Comparison of ENCODE assay signal across 17 cellular contexts in the genomic region with DNA sequence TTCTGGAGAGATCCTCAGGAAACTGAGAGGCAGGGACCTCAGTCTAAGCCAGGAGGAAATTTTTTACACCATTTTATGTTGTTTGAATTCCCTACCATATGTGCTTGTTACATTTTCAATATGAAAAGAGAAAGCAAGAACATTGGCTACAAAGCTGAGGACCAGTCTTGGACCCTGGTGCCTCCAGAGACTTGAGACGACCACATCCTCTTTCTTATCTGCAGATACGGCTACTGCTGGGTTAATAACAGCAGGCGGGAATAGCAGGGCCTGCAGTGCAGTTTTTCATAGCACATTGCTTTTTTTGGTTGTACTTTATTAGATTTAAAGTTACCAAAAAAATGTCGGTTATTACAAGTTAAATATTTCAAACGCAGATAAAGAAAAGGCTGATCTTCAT. TPM values are rescaled to one million over a fixed set of nuclear protein-coding genes. Genes with fewer than 3 reads are reported as not detected.
A peak's percentile ranks its signal among the peaks of the same experiment; 100 is the strongest.
DNase-seq lines count a peak whose midpoint lies in the region; ATAC-seq lines count a peak whose summit lies in the region.
"Had no signal": no experiment of that assay in that cellular context is flagged by ENCODE, and none has a peak within 500 bp of the region (broad histone marks: within the 10 kb centered on the region; RNA-seq: fewer than 3 reads in every experiment).

No MANE protein-coding gene starts in this region.

- H3K9ac ChIP-seq in Karpas-422 (ENCODE audit: low read length) (peak overlapping the region; percentile 48), mesenchymal stem cell (ENCODE audit: low read length) (peak overlapping the region; percentile 54), trophoblast cell (ENCODE audit: low read length) (no peak overlapping the region)
- H3K9ac ChIP-seq: parathyroid adenoma had no signal

- 89% methylated on average over 5 of the region's 5 CpGs for WGBS in mesenchymal stem cell
- no CpG with 5 or more reads among the region's 5 CpGs for WGBS in trophoblast cell (ENCODE audit: extremely low coverage, insufficient coverage, insufficient read length)

- H2BK5ac ChIP-seq in mesenchymal stem cell (ENCODE audit: low read depth, low read length, poor library complexity, severe bottlenecking) = no peak overlapping the region
- no peak overlapping the region for H2BK5ac ChIP-seq in trophoblast cell (ENCODE audit: low read depth, low read length, poor library complexity)

- H2AFZ ChIP-seq in Karpas-422 (ENCODE audit: low read length) (no peak overlapping the region), mesenchymal stem cell (ENCODE audit: low read depth, low read length) (no peak overlapping the region), trophoblast cell (ENCODE audit: insufficient read depth, low read length, poor library complexity) (no peak overlapping the region)
- H2AFZ ChIP-seq: parathyroid adenoma had no signal

- no peaks in the 10 kb centered on the region for H3K9me3 Mint-ChIP-seq in activated T-helper 17 cell treated with anti-CD3 and anti-CD28 coated beads, Interleukin-2, amount 50 U/mL, for 72 hours
- H3K9me3 Mint-ChIP-seq: immature natural killer cell had no signal

- DNase-seq in NOMO-1 treated with DMSO at 0.1 percent for 48 hours (lab: John Stamatoyannopoulos, UW; ENCODE audit: unreplicated experiment) = peak; percentile 26
- no peak for DNase-seq in NOMO-1 treated with dmso at 0.1 percent for 144 hours (lab: John Stamatoyannopoulos, UW; ENCODE audit: unreplicated experiment)
- peak; percentile 60 for DNase-seq in Karpas-422
- DNase-seq in mesenchymal stem cell = no peak
- DNase-seq in trophoblast cell = no peak
- DNase-seq in AG20443 (ENCODE audit: low spot score) = no peak
- DNase-seq: activated CD4-positive, alpha-beta T cell treated with anti-CD3 and anti-CD28 coated beads for 48 hours; activated effector memory CD4-positive, alpha-beta T cell treated with Interleukin-2 at 50 U/mL for 16 hours; effector memory CD4-positive, alpha-beta T cell; immature natural killer cell; NCI-H1436 treated with DMSO at 0.1 percent for 48 hours; spleen had no signal

- no peak overlapping the region for H2BK120ac ChIP-seq in mesenchymal stem cell (ENCODE audit: low read depth, low read length)
- H2BK120ac ChIP-seq in trophoblast cell (ENCODE audit: insufficient read depth, low read length, poor library complexity) = no peak overlapping the region

- H3K79me1 ChIP-seq in mesenchymal stem cell (replicated peaks; ENCODE audit: low read length, poor library complexity, severe bottlenecking) (peaks cover 15% of the 10 kb centered on the region), trophoblast cell (ENCODE audit: low read length) (peaks cover 11% of the 10 kb centered on the region)

- H3K27me3 Mint-ChIP-seq in activated T-helper 17 cell treated with anti-CD3 and anti-CD28 coated beads, Interleukin-2, amount 50 U/mL, for 72 hours = no peaks in the 10 kb centered on the region

- no peak overlapping the region for H2AK5ac ChIP-seq in mesenchymal stem cell (ENCODE audit: low read length, severe bottlenecking)
- no peak overlapping the region for H2AK5ac ChIP-seq in trophoblast cell (ENCODE audit: low read length)

- H3K4me3 Mint-ChIP-seq in activated T-helper 17 cell treated with anti-CD3 and anti-CD28 coated beads, Interleukin-2, amount 50 U/mL, for 72 hours = no peak overlapping the region
- H3K4me3 Mint-ChIP-seq: immature natural killer cell had no signal

- H3K4me2 ChIP-seq in Karpas-422 (ENCODE audit: low read depth, low read length, poor library complexity, severe bottlenecking) (peak overlapping the region; percentile 62), mesenchymal stem cell (ENCODE audit: low read length, poor library complexity, severe bottlenecking) (no peak overlapping the region), trophoblast cell (ENCODE audit: low read length) (no peak overlapping the region)

- H3K36me3 ChIP-seq in Karpas-422 (ENCODE audit: insufficient read depth, low read length) (peaks cover 40% of the 10 kb centered on the region), mesenchymal stem cell (ENCODE audit: control insufficient read depth in 1 of 2, insufficient read depth in 2 of 2, low read depth in 1 of 2, low read length in 2 of 2) (peaks cover 33 to 58% of the 10 kb centered on the region in 2 experiments), trophoblast cell (ENCODE audit: control insufficient read depth in 1 of 2, insufficient read depth in 2 of 2, low read length in 2 of 2) (peaks cover 27 to 42% of the 10 kb centered on the region in 2 experiments)

- H3K4ac ChIP-seq in mesenchymal stem cell (ENCODE audit: low read depth in 1 of 2, low read length in 2 of 2) = no peak overlapping the region
- no peak overlapping the region for H3K4ac ChIP-seq in trophoblast cell (ENCODE audit: low read depth, low read length)

- H3K4me1 ChIP-seq in Karpas-422 (ENCODE audit: low read length) (peaks cover 39% of the 10 kb centered on the region), mesenchymal stem cell (ENCODE audit: control insufficient read depth, insufficient read depth, low read depth, low read length) (peaks cover 8% of the 10 kb centered on the region), trophoblast cell (ENCODE audit: control insufficient read depth in 1 of 2, insufficient read depth in 2 of 2, low read length in 2 of 2) (peaks cover 3 to 4% of the 10 kb centered on the region in 2 experiments)
- H3K4me1 ChIP-seq: foreskin keratinocyte had no signal

- no peak overlapping the region for H3K18ac ChIP-seq in mesenchymal stem cell (ENCODE audit: low read depth in 1 of 2, low read length in 2 of 2)
- H3K18ac ChIP-seq in trophoblast cell (ENCODE audit: low read length) = no peak overlapping the region

- H3K14ac ChIP-seq in mesenchymal stem cell (ENCODE audit: low read length in 2 of 2) (no peak overlapping the region), trophoblast cell (ENCODE audit: low read length) (no peak overlapping the region)

- peak overlapping the region; percentile 76 for H3K27ac ChIP-seq in Karpas-422 (ENCODE audit: low read length)
- no peak overlapping the region for H3K27ac ChIP-seq in mesenchymal stem cell (ENCODE audit: low read length, poor library complexity, severe bottlenecking)
- H3K27ac ChIP-seq in trophoblast cell (ENCODE audit: low read depth, low read length) = no peak overlapping the region
- H3K27ac ChIP-seq: 22Rv1, foreskin keratinocyte, parathyroid adenoma had no signal

- peaks cover 74% of the 10 kb centered on the region for H3K36me3 Mint-ChIP-seq in activated T-helper 17 cell treated with anti-CD3 and anti-CD28 coated beads, Interleukin-2, amount 50 U/mL, for 72 hours (ENCODE audit: low read depth)

- H2BK12ac ChIP-seq in mesenchymal stem cell (ENCODE audit: low read length in 2 of 2) = no peak overlapping the region
- H2BK12ac ChIP-seq in trophoblast cell (ENCODE audit: low read length) = no peak overlapping the region

- no peak overlapping the region for H4K12ac ChIP-seq in trophoblast cell (ENCODE audit: low read depth, low read length)

- H3K9me3 ChIP-seq in Karpas-422 (ENCODE audit: low read length) (no peaks in the 10 kb centered on the region), mesenchymal stem cell (ENCODE audit: control insufficient read depth, low read length) (no peaks in the 10 kb centered on the region), trophoblast cell (ENCODE audit: insufficient read depth, low read depth, low read length) (no peaks in the 10 kb centered on the region)
- H3K9me3 ChIP-seq: spleen had no signal

- H3K4me1 Mint-ChIP-seq in activated T-helper 17 cell treated with anti-CD3 and anti-CD28 coated beads, Interleukin-2, amount 50 U/mL, for 72 hours = peaks cover 24% of the 10 kb centered on the region

- no peak overlapping the region for H2BK15ac ChIP-seq in mesenchymal stem cell (ENCODE audit: low read depth, poor library complexity, severe bottlenecking)

- H3K27me3 ChIP-seq in Karpas-422 (ENCODE audit: low read length) (no peaks in the 10 kb centered on the region), mesenchymal stem cell (ENCODE audit: control insufficient read depth in 1 of 2, insufficient read depth in 1 of 2, low read length in 2 of 2) (no peaks in the 10 kb centered on the region), trophoblast cell (ENCODE audit: insufficient read depth, low read length) (no peaks in the 10 kb centered on the region)
- H3K27me3 ChIP-seq: foreskin keratinocyte, spleen had no signal

- H3K27ac Mint-ChIP-seq in activated T-helper 17 cell treated with anti-CD3 and anti-CD28 coated beads, Interleukin-2, amount 50 U/mL, for 72 hours = peak overlapping the region; percentile 21

- H3K4me3 ChIP-seq in Karpas-422 (ENCODE audit: low read length) (peak overlapping the region; percentile 30), mesenchymal stem cell (ENCODE audit: insufficient read depth in 1 of 2, low read depth in 1 of 2, low read length in 2 of 2) (no peak overlapping the region), trophoblast cell (ENCODE audit: low read depth, low read length) (no peak overlapping the region)
- H3K4me3 ChIP-seq: spleen had no signal

- H4K20me1 ChIP-seq in Karpas-422 (ENCODE audit: insufficient read depth, low read depth, low read length) = peaks cover 14% of the 10 kb centered on the region

- no peak for ATAC-seq in activated T-helper 17 cell treated with anti-CD3 and anti-CD28 coated beads, Interleukin-2, amount 50 U/mL, for 72 hours (replicated peaks)
- no peak for ATAC-seq in HG03442 (IDR thresholded peaks at IDR 0.05; ENCODE audit: unreplicated experiment)
- ATAC-seq: foreskin keratinocyte had no signal

- H3K79me2 ChIP-seq in Karpas-422 (ENCODE audit: low read length) (peaks cover 53% of the 10 kb centered on the region), trophoblast cell (ENCODE audit: control insufficient read depth, insufficient read depth, low read length, poor library complexity) (peaks cover 9% of the 10 kb centered on the region)

- H3K23ac ChIP-seq in mesenchymal stem cell (ENCODE audit: low read length in 2 of 2) (no peak overlapping the region), trophoblast cell (ENCODE audit: low read length) (no peak overlapping the region)

- H4K8ac ChIP-seq in mesenchymal stem cell (ENCODE audit: low read length) (no peak overlapping the region), trophoblast cell (ENCODE audit: low read depth, low read length) (no peak overlapping the region)

- H3K9me2 ChIP-seq in Karpas-422 (replicated peaks; ENCODE audit: insufficient read depth, low read length) = no peaks in the 10 kb centered on the region

- no peak overlapping the region for H4K91ac ChIP-seq in mesenchymal stem cell (ENCODE audit: low read length)
- H4K91ac ChIP-seq in trophoblast cell (ENCODE audit: low read depth, low read length) = no peak overlapping the region

RNA-seq across cellular contexts. Expression of a gene that starts 3.9 kb away (rescaled TPM):
- total RNA-seq in Karpas-422 (2014; rRNA removed; shearing (Covaris generic); ENCODE audit: low replicate concordance) = 34.5 and 35.5 TPM in 2 replicates
- 10 to 100 TPM; 25.3 to 34.8 TPM for total RNA-seq in activated T-helper 17 cell treated with anti-CD3 and anti-CD28 coated beads, Interleukin-2, amount 50 U/mL, for 72 hours
- polyA plus RNA-seq in mesenchymal stem cell (2013, experiment 1 of 2) = 22.4 TPM
- polyA plus RNA-seq in mesenchymal stem cell (2013, experiment 2 of 2) = 21.9 TPM
- polyA plus RNA-seq in trophoblast cell (2013) = 20.5 and 21.9 TPM in 2 replicates

RNA-seq across cellular contexts. Expression of a gene that starts 53.4 kb away (rescaled TPM):
- total RNA-seq in Karpas-422 (2014; rRNA removed; shearing (Covaris generic); ENCODE audit: low replicate concordance) = 19.4 and 33.1 TPM in 2 replicates
- total RNA-seq in activated T-helper 17 cell treated with anti-CD3 and anti-CD28 coated beads, Interleukin-2, amount 50 U/mL, for 72 hours = 10 to 100 TPM; 21.8 to 23.7 TPM
- polyA plus RNA-seq in mesenchymal stem cell (2013, experiment 1 of 2) = 8.2 TPM
- polyA plus RNA-seq in mesenchymal stem cell (2013, experiment 2 of 2) = 8.4 TPM
- polyA plus RNA-seq in trophoblast cell (2013) = 3.6 and 4.8 TPM in 2 replicates

Comparison
In these comparisons a context has a peak if more than half of its experiments do, and no peak if none do; other contexts are left out.
1. DNase-seq: peak in NOMO-1 treated with DMSO at 0.1 percent for 48 hours (single experiment) and Karpas-422 (single experiment); none in NOMO-1 treated with dmso at 0.1 percent for 144 hours (single experiment), mesenchymal stem cell (single experiment), trophoblast cell (0 of 2) and AG20443 (single experiment).